1 cellular context compared by ENCODE assay signal in genomic region chr10:73246783-73247508, GRCh38.
TF ChIP-seq lines count a peak whose summit lies in the region.

A gene with protein sequence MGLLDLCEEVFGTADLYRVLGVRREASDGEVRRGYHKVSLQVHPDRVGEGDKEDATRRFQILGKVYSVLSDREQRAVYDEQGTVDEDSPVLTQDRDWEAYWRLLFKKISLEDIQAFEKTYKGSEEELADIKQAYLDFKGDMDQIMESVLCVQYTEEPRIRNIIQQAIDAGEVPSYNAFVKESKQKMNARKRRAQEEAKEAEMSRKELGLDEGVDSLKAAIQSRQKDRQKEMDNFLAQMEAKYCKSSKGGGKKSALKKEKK (minus strand): TSS chr10:73247255. CDS start chr10:73247189, 66 bp downstream.

TF ChIP-seq in GM23338, 12 proteins besides CTCF, POLR2A, EP300 and RAD21 (continued from another document):
- TF ChIP-seq ZNF462 (CRISPR knock-in tag; IDR thresholded peaks at IDR 0.05), result no peak
- TF ChIP-seq CREB1 (CRISPR knock-in tag; IDR thresholded peaks at IDR 0.05; ENCODE audit: low read depth), result peak; percentile 88
